In genomic region chr10:97184971-97185325, GRCh38 we compare ENCODE assay signal across 17 cellular contexts. TPM values are rescaled to one million over a fixed set of nuclear protein-coding genes. Genes with fewer than 3 reads are reported as not detected.
DNase-seq lines count a peak whose midpoint lies in the region; ATAC-seq and TF ChIP-seq lines count a peak whose summit lies in the region.
"Had no signal": no experiment of that assay in that cellular context is flagged by ENCODE, and none has a peak within 500 bp of the region (broad histone marks: within the 10 kb centered on the region; RNA-seq: fewer than 3 reads in every experiment).

No MANE protein-coding gene starts in this region.

- peak overlapping the region; percentile 69; the same call in 1 of the 2 replicates for H3K9ac ChIP-seq in OCI-LY1 (ENCODE audit: low read length)

- no peak overlapping the region for H3K27ac Mint-ChIP-seq in activated CD4-positive, alpha-beta T cell treated with anti-CD3 and anti-CD28 coated beads for 36 hours

- CTCF ChIA-PET in activated CD4-positive, alpha-beta T cell treated with anti-CD3 and anti-CD28 coated beads for 36 hours (lab: Charles Lee): interaction anchor here (7.2 kb wide), 1 partner anchor 11 kb away, joined by 39 read pairs; no protein-coding TSS in a partner anchor

- no peaks in the 10 kb centered on the region for H3F3A ChIP-seq in OCI-LY1 (ENCODE audit: insufficient read depth, low read length)

- TF ChIP-seq POLR2A in spleen (IDR thresholded peaks at IDR 0.05): no peak

- H3K4me3 ChIP-seq in OCI-LY1 (ENCODE audit: low read depth, low read length, poor library complexity, severe bottlenecking): peak overlapping the region; percentile 64
- H3K4me3 ChIP-seq in iPS DF 6.9 (ENCODE audit: low read length): peak overlapping the region; percentile 44; the same call in 1 of the 2 replicates
- peak overlapping the region in 2 of 8 donors; percentile 5 to 59 for H3K4me3 ChIP-seq in spleen
- H3K4me3 ChIP-seq: left lung had no signal

- intact Hi-C loops in activated CD4-positive, alpha-beta T cell treated with anti-CD3 and anti-CD28 coated beads for 36 hours (cut with DNase I, micrococcal nuclease): no loop called here
- intact Hi-C loops in spleen (cut with DNase I; ENCODE audit: low total_unique reads): no loop called here

- no peaks in the 10 kb centered on the region for H4K20me1 ChIP-seq in OCI-LY1 (ENCODE audit: insufficient read depth, low read length)

- no peaks in the 10 kb centered on the region for H3K36me3 Mint-ChIP-seq in activated CD4-positive, alpha-beta T cell treated with anti-CD3 and anti-CD28 coated beads for 36 hours (ENCODE audit: low read depth)

- peaks cover 8% of the 10 kb centered on the region for H3K4me1 Mint-ChIP-seq in activated CD4-positive, alpha-beta T cell treated with anti-CD3 and anti-CD28 coated beads for 36 hours

- no peak for TF ChIP-seq CTCF in OCI-LY1 (IDR thresholded peaks at IDR 0.05; ENCODE audit: low read length)
- no peak for TF ChIP-seq CTCF in spleen (IDR thresholded peaks at IDR 0.05 in 8 of 11, conservative IDR thresholded peaks at IDR 0.05 in 3 of 11)

- H3K9me2 ChIP-seq in OCI-LY1 (ENCODE audit: low read depth, low read length): no peaks in the 10 kb centered on the region

- ATAC-seq in activated CD4-positive, alpha-beta T cell treated with anti-CD3 and anti-CD28 coated beads for 36 hours: no peak
- no peak for ATAC-seq in GM18511 (IDR thresholded peaks at IDR 0.05; ENCODE audit: unreplicated experiment)
- no peak for ATAC-seq in HG03280 (IDR thresholded peaks at IDR 0.05; ENCODE audit: unreplicated experiment)
- ATAC-seq: left lung had no signal

- H2AFZ ChIP-seq in OCI-LY1 (ENCODE audit: low read length): no peak overlapping the region

- H3K9me3 Mint-ChIP-seq in activated CD4-positive, alpha-beta T cell treated with anti-CD3 and anti-CD28 coated beads for 36 hours (ENCODE audit: low read depth): no peaks in the 10 kb centered on the region

- 0 out of 2 replicates have a peak, but pooled peaks cover 5% of the 10 kb centered on the region for H3K79me2 ChIP-seq in OCI-LY1 (ENCODE audit: insufficient read depth, low read length)

- H3K27ac ChIP-seq in OCI-LY1 (ENCODE audit: low read depth, low read length, poor library complexity, severe bottlenecking) (peak overlapping the region; percentile 69), iPS DF 6.9 (ENCODE audit: low read length) (no peak overlapping the region), spleen (no peak overlapping the region)
- H3K27ac ChIP-seq: HL-60, left lung, RWPE1, vagina had no signal

- no peak for DNase-seq in activated CD4-positive, alpha-beta T cell treated with anti-CD3 and anti-CD28 coated beads for 36 hours
- no peak for DNase-seq in activated CD4-positive, alpha-beta T cell treated with anti-CD3 and anti-CD28 coated beads, Interleukin-2, amount 50 U/mL, for 4 hours
- no peak for DNase-seq in iPS DF 6.9 (ENCODE audit: low read depth, low spot score)
- DNase-seq in spleen: peak; percentile 52
- DNase-seq in D341Med (ENCODE audit: low spot score): no peak
- DNase-seq: ACHN; activated CD8-positive, alpha-beta memory T cell treated with anti-CD3 and anti-CD28 coated beads, Interleukin-2, amount 50 U/mL, for 48 hours; MM.1S; stimulated activated CD4-positive, alpha-beta T cell treated with anti-CD3 and anti-CD28 coated beads, Interleukin-15, amount 100 ng/mL, for 24 hours had no signal

- H3K9me3 ChIP-seq in OCI-LY1 (ENCODE audit: low read length) (no peaks in the 10 kb centered on the region), iPS DF 6.9 (ENCODE audit: control insufficient read depth, insufficient read depth, low read length) (no peaks in the 10 kb centered on the region), spleen (no peaks in the 10 kb centered on the region)
- H3K9me3 ChIP-seq: left lung, vagina had no signal

- peaks cover 41% of the 10 kb centered on the region for H3K4me1 ChIP-seq in OCI-LY1 (ENCODE audit: insufficient read depth, low read length, severe bottlenecking)
- H3K4me1 ChIP-seq in iPS DF 6.9 (ENCODE audit: control insufficient read depth, insufficient read depth, low read length): no peaks in the 10 kb centered on the region
- peaks cover 6 to 17% (median 12%) of the 10 kb centered on the region in 6 donors for H3K4me1 ChIP-seq in spleen

- H3K4me3 Mint-ChIP-seq in activated CD4-positive, alpha-beta T cell treated with anti-CD3 and anti-CD28 coated beads for 36 hours: peak overlapping the region; percentile 24

- H3K4me2 ChIP-seq in OCI-LY1 (ENCODE audit: low read length): peak overlapping the region; percentile 57

- H3K27me3 ChIP-seq in OCI-LY1 (ENCODE audit: insufficient read depth, low read length) (no peaks in the 10 kb centered on the region), iPS DF 6.9 (ENCODE audit: control insufficient read depth, insufficient read depth, low read length) (peaks cover 28% of the 10 kb centered on the region), spleen (replicated peaks in 1 of 7) (peaks cover 0 to 85% (median 34%) of the 10 kb centered on the region in 7 donors)

- POLR2A ChIA-PET in activated CD4-positive, alpha-beta T cell treated with anti-CD3 and anti-CD28 coated beads for 36 hours (lab: Charles Lee): no interaction called here

- H3K36me3 ChIP-seq in OCI-LY1 (ENCODE audit: insufficient read depth, low read length) (no peaks in the 10 kb centered on the region), iPS DF 6.9 (ENCODE audit: control insufficient read depth, insufficient read depth, low read length) (no peaks in the 10 kb centered on the region), spleen (no peaks in the 10 kb centered on the region)
- H3K36me3 ChIP-seq: left lung, vagina had no signal

- no CpG with 5 or more reads among the region's 17 CpGs for WGBS in iPS DF 6.9 (ENCODE audit: insufficient coverage, insufficient read length)
- 14 to 26% (median 21%) methylated on average over 13 to 17 of the region's 17 CpGs for WGBS in spleen, 5 donors

- H3K27me3 Mint-ChIP-seq in activated CD4-positive, alpha-beta T cell treated with anti-CD3 and anti-CD28 coated beads for 36 hours: peaks cover 45% of the 10 kb centered on the region

RNA-seq across cellular contexts. Expression of gene SLIT1, which starts 0.8 kb away (rescaled TPM):
- total RNA-seq in activated CD4-positive, alpha-beta T cell treated with anti-CD3 and anti-CD28 coated beads for 36 hours: 1 to 10 TPM in 1 of 2 experiments, under 1 TPM in 1; 0.94 to 1.4 TPM
- total RNA-seq in spleen: under 1 TPM; 0.19 to 0.82 (median 0.64) TPM
- under 1 TPM; 0.11 to 0.52 (median 0.29) TPM for polyA plus RNA-seq in spleen
- total RNA-seq: glomerular endothelial cell had no signal
